8 cellular contexts compared by ENCODE assay signal in genomic region chr5:150904479-150905311, GRCh38. TPM values are rescaled to one million over a fixed set of nuclear protein-coding genes. Genes with fewer than 3 reads are reported as not detected.
DNase-seq lines count a peak whose midpoint lies in the region; ATAC-seq and TF ChIP-seq lines count a peak whose summit lies in the region.

Gene ZNF300 (minus strand): TSS chr5:150904980. CDS start chr5:150903155, 1,825 bp downstream.

- peak within 1 kb of the TSS in 57 of 59 donors; percentile 14 to 95 (median 85) for H3K27ac ChIP-seq in dorsolateral prefrontal cortex

- CTCF ChIA-PET in activated CD4-positive, alpha-beta memory T cell treated with anti-CD3 and anti-CD28 coated beads, Interleukin-2, amount 10 ng/mL, durations not matched to agents 7 days and 5 days (lab: Charles Lee), result no interaction called here

- H3K4me3 Mint-ChIP-seq in activated CD4-positive, alpha-beta memory T cell treated with anti-CD3 and anti-CD28 coated beads, Interleukin-2, amount 10 ng/mL, durations not matched to agents 7 days and 5 days, result peak within 1 kb of the TSS; percentile 62

- peak within 1 kb of the TSS; percentile 33 to 79 (median 61) for H3K4me3 ChIP-seq in dorsolateral prefrontal cortex

- peaks cover 49% of the 10 kb centered on the region for H3K9me3 Mint-ChIP-seq in activated CD4-positive, alpha-beta memory T cell treated with anti-CD3 and anti-CD28 coated beads, Interleukin-2, amount 10 ng/mL, durations not matched to agents 7 days and 5 days

- H3K27me3 ChIP-seq in dorsolateral prefrontal cortex, result no peaks in the 10 kb centered on the region

- DNase-seq in NCI-H2081 (lab: John Stamatoyannopoulos, UW) (peak; percentile 66 to 74), dorsolateral prefrontal cortex (peak; percentile 79 to 94 (median 90)), left kidney (ENCODE audit: low read depth, low spot score) (peak; percentile 99)
- peak; percentile 26 for DNase-seq in activated CD4-positive, alpha-beta memory T cell treated with anti-CD3 and anti-CD28 coated beads, Interleukin-2, amount 10 ng/mL, durations not matched to agents 7 days and 5 days
- DNase-seq in stimulated activated CD4-positive, alpha-beta T cell treated with anti-CD3 and anti-CD28 coated beads, Interleukin-15, amount 100 ng/mL, for 48 hours (ENCODE audit: low read depth in 2 of 2), result peak; percentile 14 to 51

- intact Hi-C loops in dorsolateral prefrontal cortex (cut with DNase I), result loop anchor here (2.0 to 10.0 kb wide), 4 partner anchors 42 to 150 kb away; partner anchors contain the start of gene DCTN4 (in 2 of the 2)

- no peaks in the 10 kb centered on the region for H3K4me1 Mint-ChIP-seq in activated CD4-positive, alpha-beta memory T cell treated with anti-CD3 and anti-CD28 coated beads, Interleukin-2, amount 10 ng/mL, durations not matched to agents 7 days and 5 days

- H3K36me3 Mint-ChIP-seq in activated CD4-positive, alpha-beta memory T cell treated with anti-CD3 and anti-CD28 coated beads, Interleukin-2, amount 10 ng/mL, durations not matched to agents 7 days and 5 days (ENCODE audit: low read depth), result peaks cover 6% of the 10 kb centered on the region

- no peaks in the 10 kb centered on the region for H3K27me3 Mint-ChIP-seq in activated CD4-positive, alpha-beta memory T cell treated with anti-CD3 and anti-CD28 coated beads, Interleukin-2, amount 10 ng/mL, durations not matched to agents 7 days and 5 days

- TF ChIP-seq CTCF in dorsolateral prefrontal cortex (IDR thresholded peaks at IDR 0.05 in 54 of 56, conservative IDR thresholded peaks at IDR 0.05 in 2 of 56; ENCODE audit: low read depth in 1 of 56, partially characterized antibody in 56 of 56), result peak in 23 of 56 donors; percentile 10 to 48 (median 25)

- H3K27ac Mint-ChIP-seq in activated CD4-positive, alpha-beta memory T cell treated with anti-CD3 and anti-CD28 coated beads, Interleukin-2, amount 10 ng/mL, durations not matched to agents 7 days and 5 days, result peak within 1 kb of the TSS; percentile 33

- POLR2A ChIA-PET in activated CD4-positive, alpha-beta memory T cell treated with anti-CD3 and anti-CD28 coated beads, Interleukin-2, amount 10 ng/mL, durations not matched to agents 7 days and 5 days (lab: Charles Lee), result no interaction called here

- peak; percentile 43 for ATAC-seq in GM18867 (IDR thresholded peaks at IDR 0.05; ENCODE audit: unreplicated experiment)
- ATAC-seq in HG02970 (IDR thresholded peaks at IDR 0.05; ENCODE audit: low FRiP score, unreplicated experiment), result no peak
- ATAC-seq in HG03565 (IDR thresholded peaks at IDR 0.05; ENCODE audit: unreplicated experiment), result no peak

RNA-seq across cellular contexts. Expression of gene ZNF300, which starts in this region (rescaled TPM):
- under 1 TPM; 0.33 to 0.43 TPM for total RNA-seq in activated CD4-positive, alpha-beta memory T cell treated with anti-CD3 and anti-CD28 coated beads, Interleukin-2, amount 10 ng/mL, durations not matched to agents 7 days and 5 days
- 1 to 10 TPM in 118 of 120 experiments, under 1 TPM in 2; 0.96 to 7.3 (median 2.6) TPM for total RNA-seq in dorsolateral prefrontal cortex

Comparison
In these comparisons a context has a peak if more than half of its experiments do, and no peak if none do; other contexts are left out.
1. Peak in DNase-seq in activated CD4-positive, alpha-beta memory T cell treated with anti-CD3 and anti-CD28 coated beads, Interleukin-2, amount 10 ng/mL, durations not matched to agents 7 days and 5 days; RNA of the gene not detected or under 1 TPM.
2. DNase-seq: peak in every context shown above with its lines; median percentile 99 in left kidney; 90 in dorsolateral prefrontal cortex; 70 in NCI-H2081; 32 in stimulated activated CD4-positive, alpha-beta T cell treated with anti-CD3 and anti-CD28 coated beads, Interleukin-15, amount 100 ng/mL, for 48 hours; 26 in activated CD4-positive, alpha-beta memory T cell treated with anti-CD3 and anti-CD28 coated beads, Interleukin-2, amount 10 ng/mL, durations not matched to agents 7 days and 5 days.